ENCODE assay signal across 17 cellular contexts in genomic region chr22:32617883-32618282, GRCh38.
A peak's percentile ranks its signal among the peaks of the same experiment; 100 is the strongest.
DNase-seq lines count a peak whose midpoint lies in the region; ATAC-seq and TF ChIP-seq lines count a peak whose summit lies in the region.
"Had no signal": no experiment of that assay in that cellular context is flagged by ENCODE, and none has a peak within 500 bp of the region (broad histone marks: within the 10 kb centered on the region; RNA-seq: fewer than 3 reads in every experiment).

No MANE protein-coding gene starts in this region.

- no peaks in the 10 kb centered on the region for H3K4me1 Mint-ChIP-seq in CD4-positive, alpha-beta T cell (ENCODE audit: low read depth)
- H3K4me1 Mint-ChIP-seq: CD14-positive monocyte; stimulated activated effector memory CD8-positive, alpha-beta T cell treated with anti-CD3 and anti-CD28 coated beads, Interleukin-12 subunit alpha, Interleukin-12 subunit beta, amount 100 ng/mL, for 72 hours had no signal

- TF ChIP-seq CTCF in right atrium auricular region (IDR thresholded peaks at IDR 0.05) = no peak
- TF ChIP-seq CTCF in right lobe of liver (IDR thresholded peaks at IDR 0.05) = no peak
- no peak for TF ChIP-seq CTCF in gastrocnemius medialis (IDR thresholded peaks at IDR 0.05 in 4 of 5, conservative IDR thresholded peaks at IDR 0.05 in 1 of 5)
- TF ChIP-seq CTCF in CD4-positive, alpha-beta T cell (IDR thresholded peaks at IDR 0.05) = no peak

- no peak for ATAC-seq in left cardiac atrium
- peak in 1 of 4 donors; percentile 3 for ATAC-seq in right lobe of liver
- no peak for ATAC-seq in gastrocnemius medialis
- ATAC-seq in CD4-positive, alpha-beta T cell (ENCODE audit: poor library complexity) = no peak
- ATAC-seq: A549; foreskin keratinocyte; stimulated activated effector memory CD8-positive, alpha-beta T cell treated with anti-CD3 and anti-CD28 coated beads, Interleukin-12 subunit alpha, Interleukin-12 subunit beta, amount 100 ng/mL, for 72 hours had no signal

- H3K9me3 ChIP-seq in right atrium auricular region = peaks cover 0 to 15% of the 10 kb centered on the region in 2 donors
- no peaks in the 10 kb centered on the region for H3K9me3 ChIP-seq in right lobe of liver
- H3K9me3 ChIP-seq in gastrocnemius medialis = peaks cover 0 to 4% (median 0%) of the 10 kb centered on the region in 3 donors
- H3K9me3 ChIP-seq in CD4-positive, alpha-beta T cell (ENCODE audit: control insufficient read depth, low read length) = no peaks in the 10 kb centered on the region

- no peaks in the 10 kb centered on the region for H3K9me3 Mint-ChIP-seq in CD4-positive, alpha-beta T cell

- no peak overlapping the region for H3K4me3 Mint-ChIP-seq in CD4-positive, alpha-beta T cell
- H3K4me3 Mint-ChIP-seq: CD14-positive monocyte; stimulated activated effector memory CD8-positive, alpha-beta T cell treated with anti-CD3 and anti-CD28 coated beads, Interleukin-12 subunit alpha, Interleukin-12 subunit beta, amount 100 ng/mL, for 72 hours had no signal

- CTCF ChIA-PET in CD4-positive, alpha-beta T cell (lab: Charles Lee) = no interaction called here

- no peaks in the 10 kb centered on the region for H3K36me3 ChIP-seq in right atrium auricular region
- H3K36me3 ChIP-seq in right lobe of liver = no peaks in the 10 kb centered on the region
- H3K36me3 ChIP-seq in gastrocnemius medialis = no peaks in the 10 kb centered on the region

- H3K27ac Mint-ChIP-seq in CD4-positive, alpha-beta T cell = no peak overlapping the region
- H3K27ac Mint-ChIP-seq: stimulated activated effector memory CD8-positive, alpha-beta T cell treated with anti-CD3 and anti-CD28 coated beads, Interleukin-12 subunit alpha, Interleukin-12 subunit beta, amount 100 ng/mL, for 72 hours had no signal

- POLR2A ChIA-PET in CD4-positive, alpha-beta T cell (lab: Charles Lee) = no interaction called here

- WGBS in right lobe of liver (ENCODE audit: insufficient coverage, low coverage, low lambda C conversion rate, missing lambda C conversion rate) = 66% methylated on average over 9 of the region's 9 CpGs

- intact Hi-C loops in left cardiac atrium (cut with DNase I) (loop anchor here in 1 of 2 donors (5.0 kb wide), 1 partner anchor 76 kb away; no protein-coding TSS in a partner anchor), right lobe of liver (cut with DNase I) (no loop called here), gastrocnemius medialis (cut with DNase I; ENCODE audit: low total_unique reads) (loop anchor here (2.0 to 5.0 kb wide), 2 partner anchors 36 to 85 kb away; no protein-coding TSS in a partner anchor)
- intact Hi-C loops in CD4-positive, alpha-beta T cell (cut with DNase I, micrococcal nuclease) = no loop called here

- H3K36me3 Mint-ChIP-seq in CD4-positive, alpha-beta T cell (ENCODE audit: low read depth) = no peaks in the 10 kb centered on the region
- H3K36me3 Mint-ChIP-seq: CD14-positive monocyte; stimulated activated effector memory CD8-positive, alpha-beta T cell treated with anti-CD3 and anti-CD28 coated beads, Interleukin-12 subunit alpha, Interleukin-12 subunit beta, amount 100 ng/mL, for 72 hours had no signal

- in situ Hi-C loops in gastrocnemius medialis (cut with MboI; ENCODE audit: low sequenced_read_pairs in 4 of 4) = no loop called here

- no peak for TF ChIP-seq POLR2A in right lobe of liver (IDR thresholded peaks at IDR 0.05)
- no peak for TF ChIP-seq POLR2A in gastrocnemius medialis (IDR thresholded peaks at IDR 0.05)

- DNase-seq in right atrium auricular region (ENCODE audit: low spot score) (no peak), left cardiac atrium (no peak), right lobe of liver (no peak), gastrocnemius medialis (no peak), T-helper 2 cell (no peak), NCI-H2171 (lab: John Stamatoyannopoulos, UW) (no peak)
- no peak for DNase-seq in activated CD8-positive, alpha-beta memory T cell treated with anti-CD3 and anti-CD28 coated beads, Interleukin-2, amount 50 U/mL, for 4 hours
- no peak for DNase-seq in CD4-positive, alpha-beta T cell
- DNase-seq: activated CD4-positive, CD25-positive, alpha-beta regulatory T cell; activated gamma-delta T cell treated with Interleukin-2 at 50 U/mL for 16 hours; DMS79; effector memory CD4-positive, alpha-beta T cell; foreskin keratinocyte; NCI-H82 had no signal

- H3K4me1 ChIP-seq in right atrium auricular region = peaks cover 0 to 52% of the 10 kb centered on the region in 2 donors
- peaks cover 2 to 33% (median 13%) of the 10 kb centered on the region in 4 donors for H3K4me1 ChIP-seq in right lobe of liver
- peaks cover 21 to 41% of the 10 kb centered on the region in 2 donors for H3K4me1 ChIP-seq in gastrocnemius medialis
- H3K4me1 ChIP-seq: A549, foreskin keratinocyte had no signal

- H3K27me3 Mint-ChIP-seq in CD4-positive, alpha-beta T cell = no peaks in the 10 kb centered on the region

- H3K4me3 ChIP-seq in right atrium auricular region = no peak overlapping the region
- no peak overlapping the region for H3K4me3 ChIP-seq in right lobe of liver
- H3K4me3 ChIP-seq in gastrocnemius medialis = no peak overlapping the region
- H3K4me3 ChIP-seq: A549 had no signal

- H3K27me3 ChIP-seq in right atrium auricular region (no peaks in the 10 kb centered on the region), right lobe of liver (no peaks in the 10 kb centered on the region), gastrocnemius medialis (no peaks in the 10 kb centered on the region)
- no peaks in the 10 kb centered on the region for H3K27me3 ChIP-seq in CD4-positive, alpha-beta T cell (ENCODE audit: control insufficient read depth, insufficient read depth, low read length)
- H3K27me3 ChIP-seq: foreskin keratinocyte had no signal

- H3K27ac ChIP-seq in right atrium auricular region = peak overlapping the region; percentile 85 to 87
- H3K27ac ChIP-seq in right lobe of liver = peak overlapping the region; percentile 5 to 76 (median 74)
- peak overlapping the region; percentile 73 to 88 (median 82) for H3K27ac ChIP-seq in gastrocnemius medialis
- no peak overlapping the region for H3K27ac ChIP-seq in CD4-positive, alpha-beta T cell (ENCODE audit: low read depth, low read length)
- H3K27ac ChIP-seq: A549, foreskin keratinocyte had no signal
